Comparison of ENCODE assay signal across 18 cellular contexts in genomic region chr1:14529436-14529835, GRCh38.
DNase-seq lines count a peak whose midpoint lies in the region; ATAC-seq and TF ChIP-seq lines count a peak whose summit lies in the region.
"Had no signal": no experiment of that assay in that cellular context is flagged by ENCODE, and none has a peak within 500 bp of the region (broad histone marks: within the 10 kb centered on the region; RNA-seq: fewer than 3 reads in every experiment).

No MANE protein-coding gene starts in this region.

- H3K27me3 Mint-ChIP-seq in neural progenitor cell (ENCODE audit: insufficient read depth, low read depth) = peaks cover 6% of the 10 kb centered on the region

- TF ChIP-seq POLR2A in vagina (IDR thresholded peaks at IDR 0.05) = no peak

- DNase-seq in AG10803 (ENCODE audit: low read depth) = peak; percentile 41
- peak; percentile 61 for DNase-seq in M059J (ENCODE audit: low read depth)
- peak; percentile 35 for DNase-seq in fibroblast of gingiva (ENCODE audit: low read depth)
- no peak for DNase-seq in neural progenitor cell (ENCODE audit: low spot score)
- no peak for DNase-seq in Kasumi-1 (lab: John Stamatoyannopoulos, UW)
- no peak for DNase-seq in vagina (ENCODE audit: extremely low spot score in 2 of 2)
- DNase-seq in NCI-H2107 treated with DMSO at 0.1 percent for 48 hours (lab: John Stamatoyannopoulos, UW; ENCODE audit: unreplicated experiment) = no peak
- DNase-seq: ACHN; AML-193; CD8-positive, alpha-beta memory T cell; DMS53; GF-D8; GOT3; H9; KBM-7 had no signal

- no peaks in the 10 kb centered on the region for H3F3A ChIP-seq in neural progenitor cell (ENCODE audit: low read depth)

- no peak overlapping the region for H3K9ac ChIP-seq in neural progenitor cell
- H3K9ac ChIP-seq: BLaER1 had no signal

- no peak for TF ChIP-seq CTCF in AG10803 (conservative IDR thresholded peaks at IDR 0.05; ENCODE audit: low read length)
- no peak for TF ChIP-seq CTCF in neural progenitor cell (IDR thresholded peaks at IDR 0.05)
- no peak for TF ChIP-seq CTCF in vagina (IDR thresholded peaks at IDR 0.05)

- peaks cover 7% of the 10 kb centered on the region for H3K4me1 Mint-ChIP-seq in neural progenitor cell
- H3K4me1 Mint-ChIP-seq: CD8-positive, alpha-beta memory T cell had no signal

- H4K20me1 ChIP-seq in neural progenitor cell (ENCODE audit: low read depth) = no peaks in the 10 kb centered on the region
- H4K20me1 ChIP-seq: BLaER1 had no signal

- H3K36me3 Mint-ChIP-seq in neural progenitor cell = no peaks in the 10 kb centered on the region
- H3K36me3 Mint-ChIP-seq: CD8-positive, alpha-beta memory T cell had no signal

- H2AFZ ChIP-seq in neural progenitor cell (replicated peaks) = no peak overlapping the region

- intact Hi-C loops in vagina (cut with DNase I) = no loop called here

- no peak for ATAC-seq in HG03342 (IDR thresholded peaks at IDR 0.05; ENCODE audit: unreplicated experiment)

- no peak overlapping the region for H3K4me2 ChIP-seq in neural progenitor cell
- H3K4me2 ChIP-seq: BLaER1 had no signal

- H3K4me1 ChIP-seq in neural progenitor cell = no peaks in the 10 kb centered on the region
- H3K4me1 ChIP-seq in vagina = no peaks in the 10 kb centered on the region
- H3K4me1 ChIP-seq: BLaER1 had no signal

- peak overlapping the region; percentile 16 for H3K27ac Mint-ChIP-seq in neural progenitor cell
- H3K27ac Mint-ChIP-seq: CD8-positive, alpha-beta memory T cell; H9 had no signal

- H3K27ac ChIP-seq in neural progenitor cell (no peak overlapping the region), vagina (no peak overlapping the region)
- H3K27ac ChIP-seq: BLaER1, HL-60 had no signal

- no peak overlapping the region for H3K4me3 Mint-ChIP-seq in neural progenitor cell
- H3K4me3 Mint-ChIP-seq: CD8-positive, alpha-beta memory T cell; H9 had no signal

- H3K27me3 ChIP-seq in neural progenitor cell = no peaks in the 10 kb centered on the region
- H3K27me3 ChIP-seq in vagina = no peaks in the 10 kb centered on the region
- H3K27me3 ChIP-seq: BLaER1 had no signal

- H3K9me3 Mint-ChIP-seq in neural progenitor cell = peaks cover 4% of the 10 kb centered on the region
- H3K9me3 Mint-ChIP-seq: H9 had no signal

- H3K79me2 ChIP-seq in neural progenitor cell (ENCODE audit: low read depth) = no peaks in the 10 kb centered on the region

- H3K36me3 ChIP-seq in neural progenitor cell (no peaks in the 10 kb centered on the region), vagina (no peaks in the 10 kb centered on the region)
- H3K36me3 ChIP-seq: BLaER1 had no signal

- H3K4me3 ChIP-seq in AG10803 (ENCODE audit: low read length) (no peak overlapping the region), neural progenitor cell (no peak overlapping the region), vagina (no peak overlapping the region)
- H3K4me3 ChIP-seq: BLaER1 had no signal

- H3K9me3 ChIP-seq in neural progenitor cell (ENCODE audit: low read depth) (no peaks in the 10 kb centered on the region), vagina (no peaks in the 10 kb centered on the region)
- H3K9me3 ChIP-seq: BLaER1 had no signal

Comparison
In these comparisons a context has a peak if more than half of its experiments do, and no peak if none do; other contexts are left out.
1. DNase-seq: peak in AG10803 (single experiment), M059J (single experiment) and fibroblast of gingiva (single experiment); none in neural progenitor cell (single experiment), Kasumi-1 (0 of 2), vagina (0 of 2) and NCI-H2107 treated with DMSO at 0.1 percent for 48 hours (single experiment).